In genomic region chr16:30914849-30915248, GRCh38 we compare ENCODE assay signal across 1 cellular context.
TF ChIP-seq lines count a peak whose summit lies in the region.

No MANE protein-coding gene starts in this region.

TF ChIP-seq in HepG2, 621 proteins besides CTCF, POLR2A, EP300 and RAD21:
- TF ChIP-seq ZNF30 (CRISPR knock-in tag; IDR thresholded peaks at IDR 0.05) (no peak), ARHGAP35 (CRISPR knock-in tag; IDR thresholded peaks at IDR 0.05; ENCODE audit: borderline replicate concordance) (no peak), SAP130 (CRISPR knock-in tag; IDR thresholded peaks at IDR 0.05; ENCODE audit: low read depth) (no peak), POLR2G (IDR thresholded peaks at IDR 0.05; ENCODE audit: low read depth, low read length) (no peak), PRDM4 (CRISPR knock-in tag; IDR thresholded peaks at IDR 0.05; ENCODE audit: borderline replicate concordance) (no peak), RFXANK (CRISPR knock-in tag; IDR thresholded peaks at IDR 0.05) (no peak), ZNF724P (CRISPR knock-in tag; IDR thresholded peaks at IDR 0.05; ENCODE audit: borderline replicate concordance) (no peak), PAX8 (CRISPR knock-in tag; IDR thresholded peaks at IDR 0.05; ENCODE audit: borderline replicate concordance) (no peak), MIXL1 (CRISPR knock-in tag; IDR thresholded peaks at IDR 0.05) (no peak), CHD4 (IDR thresholded peaks at IDR 0.05; ENCODE audit: borderline replicate concordance, low read length) (no peak), E2F2 (CRISPR knock-in tag; IDR thresholded peaks at IDR 0.05; ENCODE audit: borderline replicate concordance) (no peak), ZNF766 (CRISPR knock-in tag; IDR thresholded peaks at IDR 0.05; ENCODE audit: borderline replicate concordance) (no peak), ZSCAN25 (CRISPR knock-in tag; IDR thresholded peaks at IDR 0.05) (no peak), ZNF234 (CRISPR knock-in tag; conservative IDR thresholded peaks at IDR 0.05) (no peak)
- TF ChIP-seq, protein P1, sequence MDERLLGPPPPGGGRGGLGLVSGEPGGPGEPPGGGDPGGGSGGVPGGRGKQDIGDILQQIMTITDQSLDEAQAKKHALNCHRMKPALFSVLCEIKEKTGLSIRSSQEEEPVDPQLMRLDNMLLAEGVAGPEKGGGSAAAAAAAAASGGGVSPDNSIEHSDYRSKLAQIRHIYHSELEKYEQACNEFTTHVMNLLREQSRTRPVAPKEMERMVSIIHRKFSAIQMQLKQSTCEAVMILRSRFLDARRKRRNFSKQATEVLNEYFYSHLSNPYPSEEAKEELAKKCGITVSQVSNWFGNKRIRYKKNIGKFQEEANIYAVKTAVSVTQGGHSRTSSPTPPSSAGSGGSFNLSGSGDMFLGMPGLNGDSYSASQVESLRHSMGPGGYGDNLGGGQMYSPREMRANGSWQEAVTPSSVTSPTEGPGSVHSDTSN (CRISPR knock-in tag; IDR thresholded peaks at IDR 0.05) = no peak
- TF ChIP-seq, protein P2, sequence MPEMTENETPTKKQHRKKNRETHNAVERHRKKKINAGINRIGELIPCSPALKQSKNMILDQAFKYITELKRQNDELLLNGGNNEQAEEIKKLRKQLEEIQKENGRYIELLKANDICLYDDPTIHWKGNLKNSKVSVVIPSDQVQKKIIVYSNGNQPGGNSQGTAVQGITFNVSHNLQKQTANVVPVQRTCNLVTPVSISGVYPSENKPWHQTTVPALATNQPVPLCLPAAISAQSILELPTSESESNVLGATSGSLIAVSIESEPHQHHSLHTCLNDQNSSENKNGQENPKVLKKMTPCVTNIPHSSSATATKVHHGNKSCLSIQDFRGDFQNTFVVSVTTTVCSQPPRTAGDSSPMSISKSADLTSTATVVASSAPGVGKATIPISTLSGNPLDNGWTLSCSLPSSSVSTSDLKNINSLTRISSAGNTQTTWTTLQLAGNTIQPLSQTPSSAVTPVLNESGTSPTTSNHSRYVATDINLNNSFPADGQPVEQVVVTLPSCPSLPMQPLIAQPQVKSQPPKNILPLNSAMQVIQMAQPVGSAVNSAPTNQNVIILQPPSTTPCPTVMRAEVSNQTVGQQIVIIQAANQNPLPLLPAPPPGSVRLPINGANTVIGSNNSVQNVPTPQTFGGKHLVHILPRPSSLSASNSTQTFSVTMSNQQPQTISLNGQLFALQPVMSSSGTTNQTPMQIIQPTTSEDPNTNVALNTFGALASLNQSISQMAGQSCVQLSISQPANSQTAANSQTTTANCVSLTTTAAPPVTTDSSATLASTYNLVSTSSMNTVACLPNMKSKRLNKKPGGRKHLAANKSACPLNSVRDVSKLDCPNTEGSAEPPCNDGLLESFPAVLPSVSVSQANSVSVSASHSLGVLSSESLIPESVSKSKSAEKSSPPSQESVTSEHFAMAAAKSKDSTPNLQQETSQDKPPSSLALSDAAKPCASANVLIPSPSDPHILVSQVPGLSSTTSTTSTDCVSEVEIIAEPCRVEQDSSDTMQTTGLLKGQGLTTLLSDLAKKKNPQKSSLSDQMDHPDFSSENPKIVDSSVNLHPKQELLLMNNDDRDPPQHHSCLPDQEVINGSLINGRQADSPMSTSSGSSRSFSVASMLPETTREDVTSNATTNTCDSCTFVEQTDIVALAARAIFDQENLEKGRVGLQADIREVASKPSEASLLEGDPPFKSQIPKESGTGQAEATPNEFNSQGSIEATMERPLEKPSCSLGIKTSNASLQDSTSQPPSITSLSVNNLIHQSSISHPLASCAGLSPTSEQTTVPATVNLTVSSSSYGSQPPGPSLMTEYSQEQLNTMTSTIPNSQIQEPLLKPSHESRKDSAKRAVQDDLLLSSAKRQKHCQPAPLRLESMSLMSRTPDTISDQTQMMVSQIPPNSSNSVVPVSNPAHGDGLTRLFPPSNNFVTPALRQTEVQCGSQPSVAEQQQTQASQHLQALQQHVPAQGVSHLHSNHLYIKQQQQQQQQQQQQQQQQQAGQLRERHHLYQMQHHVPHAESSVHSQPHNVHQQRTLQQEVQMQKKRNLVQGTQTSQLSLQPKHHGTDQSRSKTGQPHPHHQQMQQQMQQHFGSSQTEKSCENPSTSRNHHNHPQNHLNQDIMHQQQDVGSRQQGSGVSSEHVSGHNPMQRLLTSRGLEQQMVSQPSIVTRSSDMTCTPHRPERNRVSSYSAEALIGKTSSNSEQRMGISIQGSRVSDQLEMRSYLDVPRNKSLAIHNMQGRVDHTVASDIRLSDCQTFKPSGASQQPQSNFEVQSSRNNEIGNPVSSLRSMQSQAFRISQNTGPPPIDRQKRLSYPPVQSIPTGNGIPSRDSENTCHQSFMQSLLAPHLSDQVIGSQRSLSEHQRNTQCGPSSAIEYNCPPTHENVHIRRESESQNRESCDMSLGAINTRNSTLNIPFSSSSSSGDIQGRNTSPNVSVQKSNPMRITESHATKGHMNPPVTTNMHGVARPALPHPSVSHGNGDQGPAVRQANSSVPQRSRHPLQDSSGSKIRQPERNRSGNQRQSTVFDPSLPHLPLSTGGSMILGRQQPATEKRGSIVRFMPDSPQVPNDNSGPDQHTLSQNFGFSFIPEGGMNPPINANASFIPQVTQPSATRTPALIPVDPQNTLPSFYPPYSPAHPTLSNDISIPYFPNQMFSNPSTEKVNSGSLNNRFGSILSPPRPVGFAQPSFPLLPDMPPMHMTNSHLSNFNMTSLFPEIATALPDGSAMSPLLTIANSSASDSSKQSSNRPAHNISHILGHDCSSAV (CRISPR knock-in tag; IDR thresholded peaks at IDR 0.05; ENCODE audit: borderline replicate concordance) = no peak
TF ChIP-seq in HepG2: peak in this region for 0.
